In genomic region chr11:35144103-35144741, GRCh38 we compare ENCODE assay signal across 8 cellular contexts. TPM values are rescaled to one million over a fixed set of nuclear protein-coding genes. Genes with fewer than 3 reads are reported as not detected.
DNase-seq lines count a peak whose midpoint lies in the region; ATAC-seq and TF ChIP-seq lines count a peak whose summit lies in the region.

No MANE protein-coding gene starts in this region.

- H3K36me3 Mint-ChIP-seq in chondrocyte (ENCODE audit: low read depth) = no peaks in the 10 kb centered on the region

- WGBS in lower leg skin, 2 donors = 23 to 28% methylated on average over 10 to 11 of the region's 11 CpGs

- ATAC-seq in GM19372 (IDR thresholded peaks at IDR 0.05; ENCODE audit: low read depth, unreplicated experiment) = peak; percentile 48
- peak; percentile 45 for ATAC-seq in HG03439 (IDR thresholded peaks at IDR 0.05; ENCODE audit: unreplicated experiment)

- intact Hi-C loops in lower leg skin (cut with DNase I; ENCODE audit: low total_unique reads) = loop anchor here (5.0 kb wide), 1 partner anchor 142 kb away; no protein-coding TSS in a partner anchor

- H3K27ac Mint-ChIP-seq in chondrocyte (ENCODE audit: unreplicated experiment) = peak overlapping the region; percentile 70

- H3K4me3 ChIP-seq in skin epidermis (peak overlapping the region in 6 of 7 experiments; percentile 10 to 91 (median 42)), lower leg skin (ENCODE audit: low read depth, poor library complexity, severe bottlenecking) (no peak overlapping the region)

- peak overlapping the region in 20 of 21 experiments; percentile 60 to 100 (median 98) for H3K27ac ChIP-seq in skin epidermis

- peak; percentile 16 for TF ChIP-seq CTCF in chondrocyte (IDR thresholded peaks at IDR 0.05)
- TF ChIP-seq CTCF in lower leg skin (IDR thresholded peaks at IDR 0.05) = no peak

- DNase-seq in AML-193 (lab: John Stamatoyannopoulos, UW) = peak; percentile 83 to 89
- peak in 4 of 5 experiments; percentile 43 to 87 (median 58) for DNase-seq in T-helper 2 cell
- no peak for DNase-seq in chondrocyte (ENCODE audit: low spot score)
- DNase-seq in lower leg skin (ENCODE audit: low spot score in 2 of 2) = no peak
- DNase-seq in HUDEP-2 (lab: John Stamatoyannopoulos, UW; ENCODE audit: unreplicated experiment in 76 of 76) = no peak

- H3K9me3 Mint-ChIP-seq in chondrocyte (ENCODE audit: low read depth) = no peaks in the 10 kb centered on the region

- no peaks in the 10 kb centered on the region for H3K27me3 Mint-ChIP-seq in chondrocyte (ENCODE audit: low read depth)

- no peak overlapping the region for H3K4me3 Mint-ChIP-seq in chondrocyte (ENCODE audit: unreplicated experiment)

- no peak for TF ChIP-seq POLR2A in lower leg skin (IDR thresholded peaks at IDR 0.05)

- peaks cover 79% of the 10 kb centered on the region for H3K4me1 Mint-ChIP-seq in chondrocyte (ENCODE audit: low read depth)

RNA-seq across cellular contexts. Expression of gene CD44, which starts 5.3 kb away (rescaled TPM):
- total RNA-seq in chondrocyte = 176 to 179 TPM (median 177 TPM) in 3 replicates
- 1,000 to 10,000 TPM in 1 of 4 donors, 100 to 1,000 TPM in 3; 861 to 1,282 (median 914) TPM for total RNA-seq in lower leg skin

Comparison
In these comparisons a context has a peak if more than half of its experiments do, and no peak if none do; other contexts are left out.
1. DNase-seq: peak in AML-193 (2 of 2) and T-helper 2 cell (4 of 5); none in chondrocyte (single experiment), lower leg skin (0 of 2) and HUDEP-2 (0 of 76).